Comparison of ENCODE assay signal across 27 cellular contexts in genomic region chr17:81655378-81656117, GRCh38. TPM values are rescaled to one million over a fixed set of nuclear protein-coding genes. Genes with fewer than 3 reads are reported as not detected.
DNase-seq lines count a peak whose midpoint lies in the region; ATAC-seq, FAIRE-seq and TF ChIP-seq lines count a peak whose summit lies in the region.
"Had no signal": no experiment of that assay in that cellular context is flagged by ENCODE, and none has a peak within 500 bp of the region (broad histone marks: within the 10 kb centered on the region; RNA-seq: fewer than 3 reads in every experiment).

No MANE protein-coding gene starts in this region.

- H2BK20ac ChIP-seq in H1 (ENCODE audit: low read length), result no peak overlapping the region

- no peak overlapping the region for H3K14ac ChIP-seq in H1 (ENCODE audit: insufficient read length)

- peak overlapping the region; percentile 12 for H3K27ac Mint-ChIP-seq in activated naive CD8-positive, alpha-beta T cell treated with anti-CD3 and anti-CD28 coated beads, Interleukin-2, amount 10 ng/mL, durations not matched to agents 7 days and 5 days
- H3K27ac Mint-ChIP-seq in activated naive CD8-positive, alpha-beta T cell treated with anti-CD3 and anti-CD28 coated beads for 36 hours, result no peak overlapping the region
- H3K27ac Mint-ChIP-seq: activated CD4-positive, alpha-beta T cell treated with anti-CD3 and anti-CD28 coated beads, Interleukin-2, amount 10 ng/mL, durations not matched to agents 24 days and 14 days; activated T-cell treated with anti-CD3 and anti-CD28 coated beads, Interleukin-2, amount 50 U/mL, for 24 hours; CD4-positive, alpha-beta memory T cell; HFFc6; memory B cell had no signal

- no peak overlapping the region for H3K56ac ChIP-seq in H1 (replicated peaks; ENCODE audit: insufficient read length, low read depth, low read length)

- no peak for DNase-seq in activated naive CD8-positive, alpha-beta T cell treated with anti-CD3 and anti-CD28 coated beads, Interleukin-2, amount 10 ng/mL, durations not matched to agents 7 days and 5 days
- DNase-seq in activated naive CD8-positive, alpha-beta T cell treated with anti-CD3 and anti-CD28 coated beads for 36 hours, result no peak
- DNase-seq in H1 (ENCODE audit: low read depth in 1 of 2, low spot score in 2 of 2), result no peak
- DNase-seq in stimulated activated naive CD4-positive, alpha-beta T cell (lab: John Stamatoyannopoulos, UW), result no peak
- DNase-seq in occipital lobe (lab: John Stamatoyannopoulos, UW), result no peak
- no peak for DNase-seq in activated CD4-positive, alpha-beta T cell treated with anti-CD3 and anti-CD28 coated beads, Interleukin-2, amount 50 U/mL, for 1 hour
- DNase-seq: 8988T; activated CD4-positive, alpha-beta T cell treated with anti-CD3 and anti-CD28 coated beads, Interleukin-2, amount 10 ng/mL, durations not matched to agents 24 days and 14 days; activated gamma-delta T cell; activated T-cell treated with anti-CD3 and anti-CD28 coated beads, Interleukin-2, amount 50 U/mL, for 24 hours; CD4-positive, alpha-beta memory T cell; central memory CD4-positive, alpha-beta T cell; dermis blood vessel endothelial cell; DMS 273 treated with DMSO at 0.1 percent for 48 hours; EL; gastrocnemius medialis; HFFc6; NCI-H1436 treated with DMSO at 0.1 percent for 48 hours; Right ventricle myocardium superior; stimulated activated CD4-positive, alpha-beta T cell treated with anti-CD3 and anti-CD28 coated beads, Interleukin-15, amount 100 ng/mL, for 24 hours; stimulated activated naive CD8-positive, alpha-beta T cell treated with anti-CD3 and anti-CD28 coated beads, Interleukin-15, Interleukin-2, amounts not matched to agents 100 U/mL and 50 U/mL, for 24 hours; testis; uterus had no signal

- peak overlapping the region; percentile 54 for H4K91ac ChIP-seq in H1 (replicated peaks; ENCODE audit: insufficient read length, low read length)

- POLR2A ChIA-PET in activated naive CD8-positive, alpha-beta T cell treated with anti-CD3 and anti-CD28 coated beads, Interleukin-2, amount 10 ng/mL, durations not matched to agents 7 days and 5 days (lab: Charles Lee), result interaction anchor here (4.4 kb wide), 1 partner anchor 10 kb away, joined by 45 read pairs; the partner anchor contains the start of genes CCDC137 and OXLD1
- POLR2A ChIA-PET in H1 (lab: Charles Lee; ENCODE audit: partially characterized antibody), result interaction anchor here (1.6 to 3.7 kb wide), 4 partner anchors 8 to 47 kb away, joined by 4 to 17 read pairs (median 10); partner anchors contain the start of genes CCDC137, MRPL12 and OXLD1

- peak overlapping the region; percentile 72; the same call in 1 of the 2 replicates for H2BK15ac ChIP-seq in H1 (ENCODE audit: low read length)

- no peaks in the 10 kb centered on the region for H3K9me3 ChIP-seq in H1 (ENCODE audit: insufficient read depth in 2 of 2, low read depth in 1 of 2, low read length in 1 of 2)
- H3K9me3 ChIP-seq: gastrocnemius medialis, neutrophil, testis, uterus had no signal

- no peak overlapping the region for H3K23ac ChIP-seq in H1 (ENCODE audit: insufficient read length)

- no peak overlapping the region for H3K27ac ChIP-seq in H1 (ENCODE audit: low read depth, low read length)
- H3K27ac ChIP-seq: gastrocnemius medialis, hepatocyte, KMS-11, neutrophil, testis, uterus had no signal

- H4K20me1 ChIP-seq in H1 (replicated peaks in 1 of 2; ENCODE audit: control insufficient read depth in 1 of 2, insufficient read depth in 2 of 2, low read length in 2 of 2), result no peaks in the 10 kb centered on the region

- no peak for TF ChIP-seq RAD21 in H1 (IDR thresholded peaks at IDR 0.05 in 1 of 2, conservative IDR thresholded peaks at IDR 0.05 in 1 of 2; ENCODE audit: low read depth in 2 of 2, low read length in 2 of 2)

- no peaks in the 10 kb centered on the region for H3K9me3 Mint-ChIP-seq in activated naive CD8-positive, alpha-beta T cell treated with anti-CD3 and anti-CD28 coated beads, Interleukin-2, amount 10 ng/mL, durations not matched to agents 7 days and 5 days
- H3K9me3 Mint-ChIP-seq in activated naive CD8-positive, alpha-beta T cell treated with anti-CD3 and anti-CD28 coated beads for 36 hours, result no peaks in the 10 kb centered on the region
- H3K9me3 Mint-ChIP-seq: activated CD4-positive, alpha-beta T cell treated with anti-CD3 and anti-CD28 coated beads, Interleukin-2, amount 10 ng/mL, durations not matched to agents 24 days and 14 days; activated T-cell treated with anti-CD3 and anti-CD28 coated beads, Interleukin-2, amount 50 U/mL, for 24 hours; CD4-positive, alpha-beta memory T cell; HFFc6; memory B cell had no signal

- no peak overlapping the region for H2AK5ac ChIP-seq in H1 (ENCODE audit: low read depth, low read length)

- no peak for TF ChIP-seq POLR2A in H1 (IDR thresholded peaks at IDR 0.05; ENCODE audit: control extremely low read depth in 1 of 2, low read depth in 2 of 2, low read length in 2 of 2)

- H2BK12ac ChIP-seq in H1 (ENCODE audit: low read depth, low read length), result 0 out of 2 replicates have a peak overlapping the region, but pooled peaks have one; percentile 39

- no peak for ATAC-seq in activated naive CD8-positive, alpha-beta T cell treated with anti-CD3 and anti-CD28 coated beads, Interleukin-2, amount 10 ng/mL, durations not matched to agents 7 days and 5 days (ENCODE audit: low read depth)
- ATAC-seq: gastrocnemius medialis; stimulated activated naive CD8-positive, alpha-beta T cell treated with anti-CD3 and anti-CD28 coated beads, Interleukin-15, Interleukin-2, amounts not matched to agents 100 U/mL and 50 U/mL, for 24 hours had no signal

- H3K18ac ChIP-seq in H1 (ENCODE audit: extremely low read depth, low read length), result no peak overlapping the region

- H4K8ac ChIP-seq in H1 (ENCODE audit: extremely low read depth, insufficient read depth, low read length), result no peak overlapping the region

- H2AFZ ChIP-seq in H1 (ENCODE audit: low read length), result no peak overlapping the region
- H2AFZ ChIP-seq: hepatocyte had no signal

- no peak overlapping the region for H3K4me3 Mint-ChIP-seq in activated naive CD8-positive, alpha-beta T cell treated with anti-CD3 and anti-CD28 coated beads, Interleukin-2, amount 10 ng/mL, durations not matched to agents 7 days and 5 days
- H3K4me3 Mint-ChIP-seq in activated naive CD8-positive, alpha-beta T cell treated with anti-CD3 and anti-CD28 coated beads for 36 hours, result no peak overlapping the region
- H3K4me3 Mint-ChIP-seq: activated CD4-positive, alpha-beta T cell treated with anti-CD3 and anti-CD28 coated beads, Interleukin-2, amount 10 ng/mL, durations not matched to agents 24 days and 14 days; activated T-cell treated with anti-CD3 and anti-CD28 coated beads, Interleukin-2, amount 50 U/mL, for 24 hours; CD4-positive, alpha-beta memory T cell; HFFc6; memory B cell had no signal

- peaks cover 3% of the 10 kb centered on the region for H3K36me3 Mint-ChIP-seq in activated naive CD8-positive, alpha-beta T cell treated with anti-CD3 and anti-CD28 coated beads, Interleukin-2, amount 10 ng/mL, durations not matched to agents 7 days and 5 days
- no peaks in the 10 kb centered on the region for H3K36me3 Mint-ChIP-seq in activated naive CD8-positive, alpha-beta T cell treated with anti-CD3 and anti-CD28 coated beads for 36 hours
- H3K36me3 Mint-ChIP-seq: CD4-positive, alpha-beta memory T cell; memory B cell had no signal

- H3K4me1 Mint-ChIP-seq in activated naive CD8-positive, alpha-beta T cell treated with anti-CD3 and anti-CD28 coated beads, Interleukin-2, amount 10 ng/mL, durations not matched to agents 7 days and 5 days, result peaks cover 18% of the 10 kb centered on the region
- H3K4me1 Mint-ChIP-seq in activated naive CD8-positive, alpha-beta T cell treated with anti-CD3 and anti-CD28 coated beads for 36 hours, result peaks cover 13% of the 10 kb centered on the region

- 94% methylated on average over 18 of the region's 18 CpGs; no CpG with 5 or more reads in 1 of the 2 experiments for whole genome bisulfite sequencing in H1 (ENCODE audit: extremely low coverage in 1 of 2, insufficient coverage in 1 of 2, insufficient read length in 1 of 2, insufficient replicate concordance in 2 of 2, low coverage in 1 of 2, low lambda C conversion rate in 2 of 2, missing lambda C conversion rate in 1 of 2), 2 experiments

- H3K79me2 ChIP-seq in H1 (ENCODE audit: control insufficient read depth in 1 of 2, insufficient read depth in 2 of 2, low read length in 2 of 2), result no peaks in the 10 kb centered on the region
- H3K79me2 ChIP-seq: hepatocyte had no signal

- CTCF ChIA-PET in H1 (lab: Charles Lee; ENCODE audit: partially characterized antibody), result interaction anchor here (0.7 to 1.8 kb wide), 4 partner anchors 10 to 16 kb away, joined by 3 to 7 read pairs (median 4); no protein-coding TSS in a partner anchor

- H3K4ac ChIP-seq in H1 (replicated peaks; ENCODE audit: insufficient read length, low read depth, low read length), result no peak overlapping the region

- peaks cover 3% of the 10 kb centered on the region; the same call in 1 of the 2 replicates for H3K79me1 ChIP-seq in H1 (ENCODE audit: low read depth, low read length)

- H2BK120ac ChIP-seq in H1 (replicated peaks; ENCODE audit: low read depth, low read length), result no peak overlapping the region

- H3K4me3 ChIP-seq in H1 (ENCODE audit: extremely low read depth in 1 of 4, insufficient read depth in 2 of 4, low read depth in 3 of 4, low read length in 4 of 4), result no peak overlapping the region
- H3K4me3 ChIP-seq: gastrocnemius medialis, hepatocyte, testis, uterus had no signal

- H3K27me3 Mint-ChIP-seq in activated naive CD8-positive, alpha-beta T cell treated with anti-CD3 and anti-CD28 coated beads, Interleukin-2, amount 10 ng/mL, durations not matched to agents 7 days and 5 days, result no peaks in the 10 kb centered on the region
- H3K27me3 Mint-ChIP-seq in activated naive CD8-positive, alpha-beta T cell treated with anti-CD3 and anti-CD28 coated beads for 36 hours, result peaks cover 4% of the 10 kb centered on the region
- H3K27me3 Mint-ChIP-seq: activated CD4-positive, alpha-beta T cell treated with anti-CD3 and anti-CD28 coated beads, Interleukin-2, amount 10 ng/mL, durations not matched to agents 24 days and 14 days had no signal

- no peak overlapping the region for H2BK5ac ChIP-seq in H1 (ENCODE audit: low read depth, low read length)

- no peak for FAIRE-seq in H1 (lab: Jason Lieb, UNC)

- no peaks in the 10 kb centered on the region for H3K23me2 ChIP-seq in H1 (ENCODE audit: low read depth, low read length)

- peak overlapping the region in 1 of 4 experiments; percentile 30; a peak in 1 of 7 replicates for H3K9ac ChIP-seq in H1 (replicated peaks in 1 of 4; ENCODE audit: extremely low read depth in 1 of 4, low read depth in 3 of 4, low read length in 3 of 4)
- H3K9ac ChIP-seq: KMS-11 had no signal

- TF ChIP-seq CTCF in H1 (IDR thresholded peaks at IDR 0.05; ENCODE audit: control extremely low read depth in 1 of 3, insufficient read depth in 1 of 3, low read depth in 1 of 3, low read length in 3 of 3), result no peak

- H3K27me3 ChIP-seq in H1 (replicated peaks in 1 of 4; ENCODE audit: control insufficient read depth in 3 of 4, extremely low read depth in 1 of 4, insufficient read depth in 3 of 4, low read length in 3 of 4), result no peaks in the 10 kb centered on the region
- H3K27me3 ChIP-seq: hepatocyte, testis had no signal

- no peak for TF ChIP-seq EP300 in H1 (IDR thresholded peaks at IDR 0.05; ENCODE audit: borderline replicate concordance in 1 of 2, low read depth in 2 of 2, low read length in 2 of 2)

- no peak overlapping the region for H4K5ac ChIP-seq in H1 (ENCODE audit: insufficient read length, low read depth, low read length)

- H3K4me2 ChIP-seq in H1 (ENCODE audit: insufficient read depth in 1 of 2, low read depth in 2 of 2, low read length in 2 of 2), result no peak overlapping the region
- H3K4me2 ChIP-seq: hepatocyte, KMS-11 had no signal

- H3K4me1 ChIP-seq in H1 (replicated peaks in 1 of 4; ENCODE audit: control insufficient read depth in 3 of 4, insufficient read depth in 4 of 4, low read length in 3 of 4), result peaks cover 0 to 10% (median 7%) of the 10 kb centered on the region in 4 experiments; a peak in 6 of 7 replicates
- H3K4me1 ChIP-seq: gastrocnemius medialis, testis, uterus had no signal

- no peaks in the 10 kb centered on the region for H3K36me3 ChIP-seq in H1 (ENCODE audit: control insufficient read depth in 2 of 4, insufficient read depth in 4 of 4, low read length in 3 of 4)
- H3K36me3 ChIP-seq: gastrocnemius medialis, neutrophil, uterus had no signal

RNA-seq across cellular contexts. Expression of gene PDE6G, which starts 0.8 kb away (rescaled TPM):
- total RNA-seq in activated naive CD8-positive, alpha-beta T cell treated with anti-CD3 and anti-CD28 coated beads, Interleukin-2, amount 10 ng/mL, durations not matched to agents 7 days and 5 days, result 10 to 100 TPM; 47.8 to 57.1 TPM
- 1 to 10 TPM; 8.6 to 9.1 TPM for total RNA-seq in activated naive CD8-positive, alpha-beta T cell treated with anti-CD3 and anti-CD28 coated beads for 36 hours
- 5.8 and 6.4 TPM in 2 replicates for total RNA-seq in H1 (2021; fragmentation: NEBNext Ultra II Directional; extraction: Animal tissue kit (Norgen Biotek cat#: 25700))
- 12.9 and 15.1 TPM in 2 replicates for polyA plus RNA-seq in H1 (2011; rRNA removed)
- polyA plus RNA-seq in H1 (2011; cell fraction: cytosol; rRNA removed), result 7.8 TPM
- polyA plus RNA-seq in H1 (2011; cell fraction: nucleus; rRNA removed), result 8.5 TPM
- 7.9 to 8.8 TPM (median 8.4 TPM) in 4 replicates for polyA plus RNA-seq in H1 (2012, experiment 1 of 2)
- 11.4 TPM for polyA plus RNA-seq in H1 (2012, experiment 2 of 2)
- 6.9 TPM for polyA plus RNA-seq in H1 (2013, experiment 1 of 2)
- 5.8 TPM for polyA plus RNA-seq in H1 (2013, experiment 2 of 2)
- 1.6 and 5.0 TPM in 2 replicates for polyA minus RNA-seq in H1 (2011; rRNA and poly(A)+ RNA removed)
- polyA minus RNA-seq in H1 (2011; cell fraction: cytosol; rRNA and poly(A)+ RNA removed), result 3.7 TPM
- 1.5 TPM for polyA minus RNA-seq in H1 (2011; cell fraction: nucleus; rRNA and poly(A)+ RNA removed)
- not detected for total RNA-seq in occipital lobe
- total RNA-seq: gastrocnemius medialis, Right ventricle myocardium superior had no signal

RNA-seq across cellular contexts. Expression of gene OXLD1, which starts 10.9 kb away (rescaled TPM):
- 10 to 100 TPM; 56.6 to 60.1 TPM for total RNA-seq in activated naive CD8-positive, alpha-beta T cell treated with anti-CD3 and anti-CD28 coated beads, Interleukin-2, amount 10 ng/mL, durations not matched to agents 7 days and 5 days
- total RNA-seq in activated naive CD8-positive, alpha-beta T cell treated with anti-CD3 and anti-CD28 coated beads for 36 hours, result 10 to 100 TPM; 53.0 to 56.1 TPM
- 35.9 and 41.5 TPM in 2 replicates for total RNA-seq in H1 (2021; fragmentation: NEBNext Ultra II Directional; extraction: Animal tissue kit (Norgen Biotek cat#: 25700))
- polyA plus RNA-seq in H1 (2011; rRNA removed), result 61.9 and 97.9 TPM in 2 replicates
- polyA plus RNA-seq in H1 (2011; cell fraction: cytosol; rRNA removed), result 87.0 TPM
- 64.0 TPM for polyA plus RNA-seq in H1 (2011; cell fraction: nucleus; rRNA removed)
- polyA plus RNA-seq in H1 (2012, experiment 1 of 2), result 31.4 to 46.5 TPM (median 41.9 TPM) in 4 replicates
- polyA plus RNA-seq in H1 (2012, experiment 2 of 2), result 43.9 TPM
- polyA plus RNA-seq in H1 (2013, experiment 1 of 2), result 37.3 TPM
- polyA plus RNA-seq in H1 (2013, experiment 2 of 2), result 38.6 TPM
- 7.8 and 9.4 TPM in 2 replicates for polyA minus RNA-seq in H1 (2011; rRNA and poly(A)+ RNA removed)
- 12.5 TPM for polyA minus RNA-seq in H1 (2011; cell fraction: cytosol; rRNA and poly(A)+ RNA removed)
- polyA minus RNA-seq in H1 (2011; cell fraction: nucleus; rRNA and poly(A)+ RNA removed), result 23.0 TPM
- 5.5 TPM for total RNA-seq in occipital lobe

RNA-seq across cellular contexts. Expression of gene CCDC137, which starts 11.0 kb away (rescaled TPM):
- total RNA-seq in activated naive CD8-positive, alpha-beta T cell treated with anti-CD3 and anti-CD28 coated beads, Interleukin-2, amount 10 ng/mL, durations not matched to agents 7 days and 5 days, result 10 to 100 TPM; 31.3 to 32.0 TPM
- 10 to 100 TPM; 54.8 to 63.3 TPM for total RNA-seq in activated naive CD8-positive, alpha-beta T cell treated with anti-CD3 and anti-CD28 coated beads for 36 hours
- total RNA-seq in H1 (2021; fragmentation: NEBNext Ultra II Directional; extraction: Animal tissue kit (Norgen Biotek cat#: 25700)), result 38.6 and 39.8 TPM in 2 replicates
- polyA plus RNA-seq in H1 (2011; rRNA removed), result 17.6 and 23.3 TPM in 2 replicates
- 28.0 TPM for polyA plus RNA-seq in H1 (2011; cell fraction: cytosol; rRNA removed)
- polyA plus RNA-seq in H1 (2011; cell fraction: nucleus; rRNA removed), result 24.2 TPM
- 38.1 to 44.2 TPM (median 40.1 TPM) in 4 replicates for polyA plus RNA-seq in H1 (2012, experiment 1 of 2)
- 19.9 TPM for polyA plus RNA-seq in H1 (2012, experiment 2 of 2)
- 40.4 TPM for polyA plus RNA-seq in H1 (2013, experiment 1 of 2)
- polyA plus RNA-seq in H1 (2013, experiment 2 of 2), result 44.2 TPM
- polyA minus RNA-seq in H1 (2011; rRNA and poly(A)+ RNA removed), result 3.2 and 4.4 TPM in 2 replicates
- polyA minus RNA-seq in H1 (2011; cell fraction: cytosol; rRNA and poly(A)+ RNA removed), result 8.4 TPM
- polyA minus RNA-seq in H1 (2011; cell fraction: nucleus; rRNA and poly(A)+ RNA removed), result 9.5 TPM
- total RNA-seq in occipital lobe, result 3.9 TPM

RNA-seq across cellular contexts. Expression of gene TSPAN10, which starts 18.6 kb away (rescaled TPM):
- under 1 TPM; 0.36 to 0.99 TPM for total RNA-seq in activated naive CD8-positive, alpha-beta T cell treated with anti-CD3 and anti-CD28 coated beads, Interleukin-2, amount 10 ng/mL, durations not matched to agents 7 days and 5 days
- total RNA-seq in activated naive CD8-positive, alpha-beta T cell treated with anti-CD3 and anti-CD28 coated beads for 36 hours, result under 1 TPM; 0.19 to 0.26 TPM
- total RNA-seq in H1 (2021; fragmentation: NEBNext Ultra II Directional; extraction: Animal tissue kit (Norgen Biotek cat#: 25700)), result 0.96 and 0.99 TPM in 2 replicates
- 0.83 and 1.1 TPM in 2 replicates for polyA plus RNA-seq in H1 (2011; rRNA removed)
- 0.89 TPM for polyA plus RNA-seq in H1 (2011; cell fraction: cytosol; rRNA removed)
- polyA plus RNA-seq in H1 (2011; cell fraction: nucleus; rRNA removed), result 2.1 TPM
- polyA plus RNA-seq in H1 (2012, experiment 1 of 2), result 0.68 to 1.2 TPM (median 0.97 TPM) in 4 replicates
- polyA plus RNA-seq in H1 (2012, experiment 2 of 2), result 0.60 TPM
- polyA plus RNA-seq in H1 (2013, experiment 1 of 2), result 0.45 TPM
- 0.64 TPM for polyA plus RNA-seq in H1 (2013, experiment 2 of 2)
- 0.98 and 3.4 TPM in 2 replicates for polyA minus RNA-seq in H1 (2011; rRNA and poly(A)+ RNA removed)
- polyA minus RNA-seq in H1 (2011; cell fraction: cytosol; rRNA and poly(A)+ RNA removed), result 1.1 TPM
- polyA minus RNA-seq in H1 (2011; cell fraction: nucleus; rRNA and poly(A)+ RNA removed), result 1.8 TPM
- 0.16 TPM for total RNA-seq in occipital lobe

RNA-seq across cellular contexts. Expression of gene NPLOC4, which starts 18.6 kb away (rescaled TPM):
- 100 to 1,000 TPM in 1 of 2 experiments, 10 to 100 TPM in 1; 96.9 to 109 TPM for total RNA-seq in activated naive CD8-positive, alpha-beta T cell treated with anti-CD3 and anti-CD28 coated beads, Interleukin-2, amount 10 ng/mL, durations not matched to agents 7 days and 5 days
- 100 to 1,000 TPM; 103 TPM for total RNA-seq in activated naive CD8-positive, alpha-beta T cell treated with anti-CD3 and anti-CD28 coated beads for 36 hours
- total RNA-seq in H1 (2021; fragmentation: NEBNext Ultra II Directional; extraction: Animal tissue kit (Norgen Biotek cat#: 25700)), result 79.8 and 92.7 TPM in 2 replicates
- 70.7 and 75.0 TPM in 2 replicates for polyA plus RNA-seq in H1 (2011; rRNA removed)
- 60.9 TPM for polyA plus RNA-seq in H1 (2011; cell fraction: cytosol; rRNA removed)
- 89.5 TPM for polyA plus RNA-seq in H1 (2011; cell fraction: nucleus; rRNA removed)
- 39.4 to 58.7 TPM (median 48.0 TPM) in 4 replicates for polyA plus RNA-seq in H1 (2012, experiment 1 of 2)
- polyA plus RNA-seq in H1 (2012, experiment 2 of 2), result 45.3 TPM
- polyA plus RNA-seq in H1 (2013, experiment 1 of 2), result 57.3 TPM
- polyA plus RNA-seq in H1 (2013, experiment 2 of 2), result 54.4 TPM
- 155 and 210 TPM in 2 replicates for polyA minus RNA-seq in H1 (2011; rRNA and poly(A)+ RNA removed)
- 65.4 TPM for polyA minus RNA-seq in H1 (2011; cell fraction: cytosol; rRNA and poly(A)+ RNA removed)
- polyA minus RNA-seq in H1 (2011; cell fraction: nucleus; rRNA and poly(A)+ RNA removed), result 47.0 TPM
- total RNA-seq in occipital lobe, result 39.5 TPM
